In the genomic region with DNA sequence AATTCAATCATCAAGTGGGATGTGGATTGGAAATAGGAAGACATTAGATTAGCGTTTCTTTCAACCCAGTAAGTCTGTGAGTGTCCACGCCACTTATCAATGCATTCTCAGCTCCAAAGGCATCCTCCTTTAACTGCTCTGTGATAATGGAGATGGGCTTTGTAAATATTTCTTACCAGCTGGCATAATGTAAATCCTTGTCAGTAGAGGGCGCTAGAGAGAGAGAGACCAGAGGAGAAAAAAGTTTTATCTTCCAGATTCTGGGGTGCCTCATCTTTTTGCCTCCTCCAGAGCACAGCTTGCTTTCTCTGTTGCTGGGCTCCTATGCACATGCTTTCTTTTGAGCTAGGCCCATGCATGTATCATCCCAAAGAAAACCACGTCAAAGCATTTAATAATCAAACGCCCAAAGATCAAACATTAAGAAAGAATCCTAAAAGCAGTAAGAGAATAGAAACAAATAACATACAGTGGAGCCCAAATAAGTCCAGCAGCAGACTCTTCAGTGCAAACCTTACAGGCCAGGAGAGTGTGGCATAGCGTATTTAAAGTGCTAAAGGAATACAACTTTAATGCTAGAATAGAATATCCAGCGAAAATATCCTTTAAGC, we compare ENCODE assay signal across 8 cellular contexts. TPM values are rescaled to one million over a fixed set of nuclear protein-coding genes. Genes with fewer than 3 reads are reported as not detected.
DNase-seq lines count a peak whose midpoint lies in the region; ATAC-seq, FAIRE-seq and TF ChIP-seq lines count a peak whose summit lies in the region.

No MANE protein-coding gene starts in this region.

- no peaks in the 10 kb centered on the region for H3K79me2 ChIP-seq in PC-9 (ENCODE audit: low read depth)
- no peaks in the 10 kb centered on the region for H3K79me2 ChIP-seq in endothelial cell of umbilical vein (ENCODE audit: control insufficient read depth, insufficient read depth, low read length)

- dilution Hi-C loops in endothelial cell of umbilical vein (cut with MboI; ENCODE audit: extremely low pct_ligation_motif_present, low sequenced_read_pairs), result no loop called here

- H3K4me2 ChIP-seq in PC-9 (no peak overlapping the region), endothelial cell of umbilical vein (ENCODE audit: insufficient read depth, low read length) (no peak overlapping the region)

- H3K9me3 ChIP-seq in HEK293 (ENCODE audit: control insufficient read depth, insufficient read depth, low read depth, low read length) (no peaks in the 10 kb centered on the region), PC-9 (ENCODE audit: insufficient read depth, low read depth) (no peaks in the 10 kb centered on the region), endothelial cell of umbilical vein (replicated peaks; ENCODE audit: control insufficient read depth, insufficient read depth, low read length) (no peaks in the 10 kb centered on the region), small intestine (ENCODE audit: control insufficient read depth, low read depth) (no peaks in the 10 kb centered on the region)

- TF ChIP-seq POLR2A in endothelial cell of umbilical vein (IDR thresholded peaks at IDR 0.05; ENCODE audit: low read depth, low read length), result no peak

- no peaks in the 10 kb centered on the region for H3K9me2 ChIP-seq in PC-9 (ENCODE audit: insufficient read depth)

- BruUV-seq in PC-9 (replicated peaks; lab: Mats Ljungman, UMichigan) (no TSS peak), endothelial cell of umbilical vein (replicated peaks; lab: Mats Ljungman, UMichigan) (no TSS peak)

- no peak overlapping the region for H3K27ac ChIP-seq in HEK293 (ENCODE audit: extremely low read depth, low read depth, low read length)
- H3K27ac ChIP-seq in PC-9, result no peak overlapping the region
- no peak overlapping the region for H3K27ac ChIP-seq in endothelial cell of umbilical vein (ENCODE audit: insufficient read depth, low read depth, low read length)
- no peak overlapping the region for H3K27ac ChIP-seq in small intestine (ENCODE audit: low read depth in 1 of 2, low read length in 1 of 2)

- TF ChIP-seq CTCF in HEK293 (tag by site-specific recombination; IDR thresholded peaks at IDR 0.05), result no peak
- peak; percentile 95 for TF ChIP-seq CTCF in PC-9 (conservative IDR thresholded peaks at IDR 0.05)
- peak; percentile 27 to 42 for TF ChIP-seq CTCF in endothelial cell of umbilical vein (IDR thresholded peaks at IDR 0.05; ENCODE audit: extremely low read depth in 1 of 2, insufficient read depth in 1 of 2, low read depth in 1 of 2, low read length in 2 of 2)

- POLR2A ChIA-PET in HEK293 (lab: Yijun Ruan, JAX), result interaction anchor here (0.6 to 1.7 kb wide), 2 partner anchors 12 to 75 kb away, joined by 3 to 4 read pairs; no protein-coding TSS in a partner anchor
- POLR2A ChIA-PET in PC-9 (lab: Charles Lee; ENCODE audit: unreplicated experiment), result no interaction called here
- POLR2A ChIA-PET in endothelial cell of umbilical vein (lab: Charles Lee), result no interaction called here

- peak; percentile 12 for DNase-seq in DMS153 treated with DMSO at 0.1 percent for 48 hours (lab: John Stamatoyannopoulos, UW; ENCODE audit: unreplicated experiment)
- no peak for DNase-seq in DMS153 (lab: John Stamatoyannopoulos, UW)
- peak; percentile 21 to 51 for DNase-seq in PC-9
- peak; percentile 31 for DNase-seq in endothelial cell of umbilical vein (ENCODE audit: low read depth, low spot score)
- DNase-seq in small intestine, result peak; percentile 45
- no peak for DNase-seq in kidney glomerular epithelial cell (lab: John Stamatoyannopoulos, UW)

- H2AFZ ChIP-seq in PC-9, result no peak overlapping the region
- no peak overlapping the region for H2AFZ ChIP-seq in endothelial cell of umbilical vein (ENCODE audit: low read depth, low read length)

- H3K4me1 ChIP-seq in HEK293 (ENCODE audit: control insufficient read depth, insufficient read depth, low read length) (no peaks in the 10 kb centered on the region), PC-9 (replicated peaks; ENCODE audit: insufficient read depth) (peaks cover 17% of the 10 kb centered on the region), endothelial cell of umbilical vein (ENCODE audit: control insufficient read depth, extremely low read depth, insufficient read depth, low read length) (peaks cover 3% of the 10 kb centered on the region), small intestine (ENCODE audit: control insufficient read depth in 2 of 2, insufficient read depth in 1 of 2, low read depth in 1 of 2, low read length in 1 of 2) (no peaks in the 10 kb centered on the region)

- peaks cover 15% of the 10 kb centered on the region for H3F3A ChIP-seq in PC-9 (ENCODE audit: insufficient read depth, low read depth)

- no peaks in the 10 kb centered on the region for H4K20me1 ChIP-seq in PC-9 (ENCODE audit: insufficient read depth)
- no peaks in the 10 kb centered on the region for H4K20me1 ChIP-seq in endothelial cell of umbilical vein (replicated peaks; ENCODE audit: control insufficient read depth, extremely low read depth, insufficient read depth, low read length)

- H3K9me1 ChIP-seq in endothelial cell of umbilical vein (replicated peaks; ENCODE audit: control insufficient read depth, extremely low read depth, insufficient read depth, low read length), result no peaks in the 10 kb centered on the region

- H3K36me3 ChIP-seq in HEK293 (ENCODE audit: control insufficient read depth in 2 of 2, insufficient read depth in 1 of 2, low read length in 2 of 2) (no peaks in the 10 kb centered on the region), PC-9 (ENCODE audit: low read depth) (no peaks in the 10 kb centered on the region), endothelial cell of umbilical vein (ENCODE audit: control insufficient read depth in 2 of 2, extremely low read depth in 1 of 2, insufficient read depth in 2 of 2, low read length in 2 of 2) (no peaks in the 10 kb centered on the region), small intestine (ENCODE audit: control insufficient read depth in 2 of 2, insufficient read depth in 2 of 2, low read length in 2 of 2) (no peaks in the 10 kb centered on the region)

- FAIRE-seq in endothelial cell of umbilical vein (lab: Jason Lieb, UNC), result peak; percentile 91
- no peak for FAIRE-seq in small intestine (lab: Jason Lieb, UNC)

- ATAC-seq in HG03039 (IDR thresholded peaks at IDR 0.05; ENCODE audit: unreplicated experiment), result no peak

- no peak overlapping the region for H3K9ac ChIP-seq in endothelial cell of umbilical vein (replicated peaks; ENCODE audit: extremely low read depth, insufficient read depth, low read length)

- WGBS in small intestine, 3 donors, result 33 to 51% (median 39%) methylated on average over 7 of the region's 7 CpGs

- CTCF ChIA-PET in HEK293 (lab: Yijun Ruan, JAX), result interaction anchor here (0.5 to 3.9 kb wide), 34 partner anchors 9 to 787 kb away, joined by 3 to 58 read pairs (median 4); a partner anchor contains a TSS
- CTCF ChIA-PET in PC-9 (lab: Charles Lee), result interaction anchor here (0.8 to 1.5 kb wide), 2 partner anchors 32 to 745 kb away, joined by 5 to 8 read pairs; no protein-coding TSS in a partner anchor
- CTCF ChIA-PET in endothelial cell of umbilical vein (lab: Charles Lee), result interaction anchor here (0.7 to 1.6 kb wide), 16 partner anchors 9 to 319 kb away, joined by 3 to 29 read pairs (median 4); a partner anchor contains a TSS

- intact Hi-C loops in PC-9 (cut with micrococcal nuclease; ENCODE audit: unreplicated experiment) (loop anchor here (1.0 to 10.0 kb wide), 2 partner anchors 33 to 1169 kb away; no protein-coding TSS in a partner anchor), endothelial cell of umbilical vein (cut with micrococcal nuclease) (loop anchor here (1.0 kb wide), 1 partner anchor 34 kb away; no protein-coding TSS in a partner anchor)

- no peak overlapping the region for H3K4me3 ChIP-seq in HEK293 (ENCODE audit: low read depth, low read length)
- no peak overlapping the region for H3K4me3 ChIP-seq in PC-9
- no peak overlapping the region for H3K4me3 ChIP-seq in endothelial cell of umbilical vein (replicated peaks in 1 of 3; ENCODE audit: insufficient read depth in 1 of 3, low read depth in 1 of 3, low read length in 3 of 3)
- H3K4me3 ChIP-seq in small intestine (ENCODE audit: low read depth in 1 of 2, low read length in 2 of 2), result no peak overlapping the region

- H3K27me3 ChIP-seq in PC-9 (ENCODE audit: insufficient read depth, low read depth) (no peaks in the 10 kb centered on the region), endothelial cell of umbilical vein (ENCODE audit: control insufficient read depth in 2 of 2, insufficient read depth in 2 of 2, low read length in 2 of 2) (no peaks in the 10 kb centered on the region), small intestine (ENCODE audit: control insufficient read depth in 2 of 2, insufficient read depth in 2 of 2, low read length in 2 of 2) (no peaks in the 10 kb centered on the region)

TF ChIP-seq in endothelial cell of umbilical vein, 7 proteins besides CTCF, POLR2A, EP300 and RAD21:
- TF ChIP-seq MYC (IDR thresholded peaks at IDR 0.05; ENCODE audit: low read depth, low read length) (no peak), JUN (IDR thresholded peaks at IDR 0.05; ENCODE audit: borderline replicate concordance, insufficient read depth, insufficient read length, low read depth) (no peak), POLR2AphosphoS5 (IDR thresholded peaks at IDR 0.05; ENCODE audit: insufficient read depth, low read depth, low read length) (no peak), FOS (IDR thresholded peaks at IDR 0.05; ENCODE audit: borderline replicate concordance, insufficient read depth, low read length) (no peak), EZH2 (IDR thresholded peaks at IDR 0.05; ENCODE audit: borderline replicate concordance, low read depth, low read length, severe bottlenecking) (no peak), GATA2 (IDR thresholded peaks at IDR 0.05; ENCODE audit: insufficient read depth, insufficient read length, low read depth, low read length) (no peak)
- TF ChIP-seq, protein P1, sequence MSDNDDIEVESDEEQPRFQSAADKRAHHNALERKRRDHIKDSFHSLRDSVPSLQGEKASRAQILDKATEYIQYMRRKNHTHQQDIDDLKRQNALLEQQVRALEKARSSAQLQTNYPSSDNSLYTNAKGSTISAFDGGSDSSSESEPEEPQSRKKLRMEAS (IDR thresholded peaks at IDR 0.05; ENCODE audit: insufficient read depth, insufficient read length), result no peak

RNA-seq across cellular contexts. Expression of a gene that starts 9.6 kb away (rescaled TPM):
- 26.2 and 41.3 TPM in 2 replicates for total RNA-seq in PC-9 (2021)
- 20.3 and 20.7 TPM in 2 replicates for total RNA-seq in endothelial cell of umbilical vein
- 17.1 and 17.6 TPM in 2 replicates for polyA plus RNA-seq in endothelial cell of umbilical vein
- polyA plus RNA-seq in endothelial cell of umbilical vein (2011; cell fraction: cytosol; rRNA removed), result 13.9 and 14.1 TPM in 2 replicates
- polyA plus RNA-seq in endothelial cell of umbilical vein (2011; cell fraction: nucleus; rRNA removed), result 50.3 and 68.8 TPM in 2 replicates
- 19.2 and 22.8 TPM in 2 replicates for polyA plus RNA-seq in endothelial cell of umbilical vein (2012)
- 24.5 and 30.0 TPM in 2 replicates for polyA minus RNA-seq in endothelial cell of umbilical vein
- polyA minus RNA-seq in endothelial cell of umbilical vein (2011; cell fraction: cytosol; rRNA and poly(A)+ RNA removed), result 18.3 TPM
- polyA minus RNA-seq in endothelial cell of umbilical vein (2011; cell fraction: nucleus; rRNA and poly(A)+ RNA removed), result 22.5 and 28.6 TPM in 2 replicates
- 1 to 10 TPM; 5.6 to 7.1 (median 5.7) TPM for polyA plus RNA-seq in small intestine

Comparison
In these comparisons a context has a peak if more than half of its experiments do, and no peak if none do; other contexts are left out.
1. DNase-seq: peak in DMS153 treated with DMSO at 0.1 percent for 48 hours (single experiment), PC-9 (2 of 2), endothelial cell of umbilical vein (single experiment) and small intestine (single experiment); none in DMS153 (single experiment) and kidney glomerular epithelial cell (single experiment).